ENCODE assay signal across 23 cellular contexts in the genomic region with DNA sequence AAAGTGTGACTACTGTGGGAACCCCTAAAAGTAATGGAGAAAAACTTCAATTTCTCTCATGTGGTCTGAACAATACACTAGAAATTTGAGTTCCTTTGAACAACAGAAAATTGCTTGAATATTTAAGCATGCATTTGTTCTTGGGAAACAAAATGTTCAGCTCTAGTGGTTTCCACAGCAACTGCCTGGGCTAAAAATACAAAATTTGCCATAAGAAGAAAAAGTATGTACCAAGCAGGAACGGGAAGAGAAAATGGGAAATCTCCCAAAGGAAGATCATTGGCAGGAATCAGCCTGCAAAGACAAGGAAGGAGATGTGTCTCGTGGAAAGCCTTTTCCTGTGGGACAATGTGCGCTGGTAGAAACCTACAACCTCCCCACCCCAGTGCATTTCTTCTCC.
"Had no signal": no experiment of that assay in that cellular context is flagged by ENCODE, and none has a peak within 500 bp of the region (broad histone marks: within the 10 kb centered on the region; RNA-seq: fewer than 3 reads in every experiment).

No MANE protein-coding gene starts in this region.

- H3K36me3 ChIP-seq: cardiac muscle cell, neutrophil, ovary, spleen, thoracic aorta, upper lobe of left lung had no signal

- H3K27ac Mint-ChIP-seq: activated CD4-positive, alpha-beta T cell treated with anti-CD3 and anti-CD28 coated beads for 36 hours; activated naive CD8-positive, alpha-beta T cell; activated T-cell treated with anti-CD3 and anti-CD28 coated beads, Interleukin-2, amount 50 U/mL, for 72 hours; naive B cell; nephron progenitor cell; progenitor cell of endocrine pancreas had no signal

- H3K27ac ChIP-seq: body of pancreas, cardiac muscle cell, neutrophil, ovary, spleen, thoracic aorta, upper lobe of left lung had no signal

- DNase-seq: activated CD4-positive, alpha-beta T cell treated with anti-CD3 and anti-CD28 coated beads for 36 hours; activated CD4-positive, CD25-positive, alpha-beta regulatory T cell; activated effector memory CD4-positive, alpha-beta T cell treated with Interleukin-2 at 50 U/mL for 16 hours; activated naive CD4-positive, alpha-beta T cell treated with Interleukin-2 at 50 U/mL for 16 hours; activated T-cell treated with anti-CD3 and anti-CD28 coated beads for 4 hours; activated T-cell treated with anti-CD3 and anti-CD28 coated beads, Interleukin-2, amount 50 U/mL, for 72 hours; aorta; body of pancreas; effector CD4-positive, alpha-beta T cell; left cardiac atrium; left ventricle myocardium superior; naive B cell; nephron progenitor cell; ovary; retina; spleen; stimulated activated naive CD4-positive, alpha-beta T cell treated with Interleukin-2 at 50 U/mL for 16 hours; upper lobe of left lung had no signal

- H3K9me3 ChIP-seq: body of pancreas, neutrophil, ovary, upper lobe of left lung had no signal

- ATAC-seq: activated CD4-positive, alpha-beta T cell treated with anti-CD3 and anti-CD28 coated beads for 36 hours; activated T-cell treated with anti-CD3 and anti-CD28 coated beads, Interleukin-2, amount 50 U/mL, for 72 hours; body of pancreas; left cardiac atrium; left ventricle myocardium superior had no signal

- H3K4me3 Mint-ChIP-seq: activated CD4-positive, alpha-beta T cell treated with anti-CD3 and anti-CD28 coated beads for 36 hours; activated naive CD8-positive, alpha-beta T cell; activated T-cell treated with anti-CD3 and anti-CD28 coated beads, Interleukin-2, amount 50 U/mL, for 72 hours; naive B cell; nephron progenitor cell had no signal

- H3K4me1 ChIP-seq: body of pancreas had no signal

- H3K4me1 Mint-ChIP-seq: activated CD4-positive, alpha-beta T cell treated with anti-CD3 and anti-CD28 coated beads for 36 hours; naive B cell had no signal

- H3K27me3 ChIP-seq: body of pancreas, cardiac muscle cell, neutrophil, ovary, upper lobe of left lung had no signal

- H3K4me3 ChIP-seq: body of pancreas, cardiac muscle cell, ovary, spleen, thoracic aorta, upper lobe of left lung had no signal
